In genomic region chr12:95003921-95004272, GRCh38 we compare ENCODE assay signal across 7 cellular contexts. TPM values are rescaled to one million over a fixed set of nuclear protein-coding genes. Genes with fewer than 3 reads are reported as not detected.
DNase-seq lines count a peak whose midpoint lies in the region; ATAC-seq and TF ChIP-seq lines count a peak whose summit lies in the region.

No MANE protein-coding gene starts in this region.

- TF ChIP-seq CTCF in WERI-Rb-1 (IDR thresholded peaks at IDR 0.05; ENCODE audit: low read depth, low read length) (no peak), left ventricle myocardium inferior (IDR thresholded peaks at IDR 0.05; ENCODE audit: borderline replicate concordance) (peak; percentile 0)

- H3K4me3 ChIP-seq in WERI-Rb-1 (ENCODE audit: low read depth, low read length): peak overlapping the region; percentile 91
- H3K4me3 ChIP-seq in left ventricle myocardium inferior: peak overlapping the region; percentile 98

- H3K27ac ChIP-seq in WERI-Rb-1: peak overlapping the region; percentile 89
- H3K27ac ChIP-seq in left ventricle myocardium inferior (replicated peaks): peak overlapping the region; percentile 97

- POLR2A ChIA-PET in HEK293T (lab: Yijun Ruan, JAX): interaction anchor here (0.6 to 1.4 kb wide), 24 partner anchors 10 to 471 kb away, joined by 3 to 15 read pairs (median 4); partner anchors contain the start of genes METAP2 and NR2C1

- intact Hi-C loops in left ventricle myocardium inferior (cut with micrococcal nuclease): no loop called here

- H3K27me3 ChIP-seq in WERI-Rb-1 (ENCODE audit: insufficient read depth, low read depth, severe bottlenecking) (no peaks in the 10 kb centered on the region), left ventricle myocardium inferior (ENCODE audit: low read depth) (no peaks in the 10 kb centered on the region)

- DNase-seq in HEK293T (ENCODE audit: extremely low spot score) (no peak), WERI-Rb-1 (no peak), left ventricle myocardium inferior (no peak), medulla oblongata (ENCODE audit: extremely low spot score) (no peak), SIG-M5 treated with dmso at 0.1 percent for 504 hours (lab: John Stamatoyannopoulos, UW; ENCODE audit: unreplicated experiment) (no peak)
- DNase-seq in stimulated activated naive CD8-positive, alpha-beta T cell treated with anti-CD3 and anti-CD28 coated beads, Interleukin-15, Interleukin-2, amounts not matched to agents 100 U/mL and 50 U/mL, for 24 hours: no peak

- CTCF ChIA-PET in HEK293T (lab: Yijun Ruan, JAX): interaction anchor here (0.6 to 1.0 kb wide), 4 partner anchors 31 to 360 kb away, joined by 3 to 6 read pairs (median 3); no protein-coding TSS in a partner anchor

- ATAC-seq in stimulated activated naive CD8-positive, alpha-beta T cell treated with anti-CD3 and anti-CD28 coated beads, Interleukin-15, Interleukin-2, amounts not matched to agents 100 U/mL and 50 U/mL, for 24 hours: peak; percentile 5
- no peak for ATAC-seq in GM21576 (IDR thresholded peaks at IDR 0.05; ENCODE audit: unreplicated experiment)

- peaks cover 23% of the 10 kb centered on the region for H3K36me3 ChIP-seq in WERI-Rb-1
- peaks cover 22% of the 10 kb centered on the region for H3K36me3 ChIP-seq in left ventricle myocardium inferior

- H3K4me1 ChIP-seq in left ventricle myocardium inferior: peaks cover 54% of the 10 kb centered on the region

- H3K9me3 ChIP-seq in WERI-Rb-1 (ENCODE audit: severe bottlenecking): peaks cover 5% of the 10 kb centered on the region
- H3K9me3 ChIP-seq in left ventricle myocardium inferior (replicated peaks): peaks cover 26% of the 10 kb centered on the region

TF ChIP-seq in HEK293T, 16 proteins besides CTCF, POLR2A, EP300 and RAD21:
- TF ChIP-seq ZNF384 (IDR thresholded peaks at IDR 0.05): no peak
- no peak for TF ChIP-seq NFRKB (IDR thresholded peaks at IDR 0.05)
- peak; percentile 84 for TF ChIP-seq L3MBTL2 (conservative IDR thresholded peaks at IDR 0.05)
- TF ChIP-seq LEF1 (IDR thresholded peaks at IDR 0.05; ENCODE audit: borderline replicate concordance): no peak
- no peak for TF ChIP-seq BHLHE40 (IDR thresholded peaks at IDR 0.05; ENCODE audit: borderline replicate concordance)
- no peak for TF ChIP-seq FOXA1 (IDR thresholded peaks at IDR 0.05)
- TF ChIP-seq SP1 (IDR thresholded peaks at IDR 0.05): no peak
- no peak for TF ChIP-seq HDGF (IDR thresholded peaks at IDR 0.05; ENCODE audit: borderline replicate concordance)

RNA-seq across cellular contexts. Expression of gene NDUFA12, which starts 0.4 kb away (rescaled TPM):
- total RNA-seq in left ventricle myocardium inferior: 353 TPM
